ENCODE assay signal across 1 cellular context in genomic region chr1:110347182-110347893, GRCh38.
TF ChIP-seq lines count a peak whose summit lies in the region.

No MANE protein-coding gene starts in this region.

TF ChIP-seq in HEK293, 187 proteins besides CTCF, POLR2A, EP300 and RAD21 (continued from another document):
- TF ChIP-seq SCRT2 (tag by site-specific recombination; IDR thresholded peaks at IDR 0.05), result peak; percentile 98
- TF ChIP-seq, protein P1, sequence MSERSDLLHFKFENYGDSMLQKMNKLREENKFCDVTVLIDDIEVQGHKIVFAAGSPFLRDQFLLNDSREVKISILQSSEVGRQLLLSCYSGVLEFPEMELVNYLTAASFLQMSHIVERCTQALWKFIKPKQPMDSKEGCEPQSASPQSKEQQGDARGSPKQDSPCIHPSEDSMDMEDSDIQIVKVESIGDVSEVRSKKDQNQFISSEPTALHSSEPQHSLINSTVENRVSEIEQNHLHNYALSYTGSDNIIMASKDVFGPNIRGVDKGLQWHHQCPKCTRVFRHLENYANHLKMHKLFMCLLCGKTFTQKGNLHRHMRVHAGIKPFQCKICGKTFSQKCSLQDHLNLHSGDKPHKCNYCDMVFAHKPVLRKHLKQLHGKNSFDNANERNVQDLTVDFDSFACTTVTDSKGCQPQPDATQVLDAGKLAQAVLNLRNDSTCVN (tag by site-specific recombination; optimal IDR thresholded peaks at IDR 0.05), result no peak
- TF ChIP-seq, protein P2, sequence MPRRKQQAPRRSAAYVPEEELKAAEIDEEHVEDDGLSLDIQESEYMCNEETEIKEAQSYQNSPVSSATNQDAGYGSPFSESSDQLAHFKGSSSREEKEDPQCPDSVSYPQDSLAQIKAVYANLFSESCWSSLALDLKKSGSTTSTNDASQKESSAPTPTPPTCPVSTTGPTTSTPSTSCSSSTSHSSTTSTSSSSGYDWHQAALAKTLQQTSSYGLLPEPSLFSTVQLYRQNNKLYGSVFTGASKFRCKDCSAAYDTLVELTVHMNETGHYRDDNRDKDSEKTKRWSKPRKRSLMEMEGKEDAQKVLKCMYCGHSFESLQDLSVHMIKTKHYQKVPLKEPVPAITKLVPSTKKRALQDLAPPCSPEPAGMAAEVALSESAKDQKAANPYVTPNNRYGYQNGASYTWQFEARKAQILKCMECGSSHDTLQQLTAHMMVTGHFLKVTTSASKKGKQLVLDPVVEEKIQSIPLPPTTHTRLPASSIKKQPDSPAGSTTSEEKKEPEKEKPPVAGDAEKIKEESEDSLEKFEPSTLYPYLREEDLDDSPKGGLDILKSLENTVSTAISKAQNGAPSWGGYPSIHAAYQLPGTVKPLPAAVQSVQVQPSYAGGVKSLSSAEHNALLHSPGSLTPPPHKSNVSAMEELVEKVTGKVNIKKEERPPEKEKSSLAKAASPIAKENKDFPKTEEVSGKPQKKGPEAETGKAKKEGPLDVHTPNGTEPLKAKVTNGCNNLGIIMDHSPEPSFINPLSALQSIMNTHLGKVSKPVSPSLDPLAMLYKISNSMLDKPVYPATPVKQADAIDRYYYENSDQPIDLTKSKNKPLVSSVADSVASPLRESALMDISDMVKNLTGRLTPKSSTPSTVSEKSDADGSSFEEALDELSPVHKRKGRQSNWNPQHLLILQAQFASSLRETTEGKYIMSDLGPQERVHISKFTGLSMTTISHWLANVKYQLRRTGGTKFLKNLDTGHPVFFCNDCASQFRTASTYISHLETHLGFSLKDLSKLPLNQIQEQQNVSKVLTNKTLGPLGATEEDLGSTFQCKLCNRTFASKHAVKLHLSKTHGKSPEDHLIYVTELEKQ (tag by site-specific recombination; IDR thresholded peaks at IDR 0.05; ENCODE audit: borderline replicate concordance), result no peak
- no peak for TF ChIP-seq ZNF2 (tag by site-specific recombination; IDR thresholded peaks at IDR 0.05)
- TF ChIP-seq ZNF157 (tag by site-specific recombination; IDR thresholded peaks at IDR 0.05), result no peak
- no peak for TF ChIP-seq ZFP3 (tag by site-specific recombination; IDR thresholded peaks at IDR 0.05; ENCODE audit: low read depth)
- TF ChIP-seq, protein P3, sequence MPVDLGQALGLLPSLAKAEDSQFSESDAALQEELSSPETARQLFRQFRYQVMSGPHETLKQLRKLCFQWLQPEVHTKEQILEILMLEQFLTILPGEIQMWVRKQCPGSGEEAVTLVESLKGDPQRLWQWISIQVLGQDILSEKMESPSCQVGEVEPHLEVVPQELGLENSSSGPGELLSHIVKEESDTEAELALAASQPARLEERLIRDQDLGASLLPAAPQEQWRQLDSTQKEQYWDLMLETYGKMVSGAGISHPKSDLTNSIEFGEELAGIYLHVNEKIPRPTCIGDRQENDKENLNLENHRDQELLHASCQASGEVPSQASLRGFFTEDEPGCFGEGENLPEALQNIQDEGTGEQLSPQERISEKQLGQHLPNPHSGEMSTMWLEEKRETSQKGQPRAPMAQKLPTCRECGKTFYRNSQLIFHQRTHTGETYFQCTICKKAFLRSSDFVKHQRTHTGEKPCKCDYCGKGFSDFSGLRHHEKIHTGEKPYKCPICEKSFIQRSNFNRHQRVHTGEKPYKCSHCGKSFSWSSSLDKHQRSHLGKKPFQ (tag by site-specific recombination; IDR thresholded peaks at IDR 0.05), result no peak
- no peak for TF ChIP-seq ZBTB48 (tag by site-specific recombination; IDR thresholded peaks at IDR 0.05)
- TF ChIP-seq, protein P4, sequence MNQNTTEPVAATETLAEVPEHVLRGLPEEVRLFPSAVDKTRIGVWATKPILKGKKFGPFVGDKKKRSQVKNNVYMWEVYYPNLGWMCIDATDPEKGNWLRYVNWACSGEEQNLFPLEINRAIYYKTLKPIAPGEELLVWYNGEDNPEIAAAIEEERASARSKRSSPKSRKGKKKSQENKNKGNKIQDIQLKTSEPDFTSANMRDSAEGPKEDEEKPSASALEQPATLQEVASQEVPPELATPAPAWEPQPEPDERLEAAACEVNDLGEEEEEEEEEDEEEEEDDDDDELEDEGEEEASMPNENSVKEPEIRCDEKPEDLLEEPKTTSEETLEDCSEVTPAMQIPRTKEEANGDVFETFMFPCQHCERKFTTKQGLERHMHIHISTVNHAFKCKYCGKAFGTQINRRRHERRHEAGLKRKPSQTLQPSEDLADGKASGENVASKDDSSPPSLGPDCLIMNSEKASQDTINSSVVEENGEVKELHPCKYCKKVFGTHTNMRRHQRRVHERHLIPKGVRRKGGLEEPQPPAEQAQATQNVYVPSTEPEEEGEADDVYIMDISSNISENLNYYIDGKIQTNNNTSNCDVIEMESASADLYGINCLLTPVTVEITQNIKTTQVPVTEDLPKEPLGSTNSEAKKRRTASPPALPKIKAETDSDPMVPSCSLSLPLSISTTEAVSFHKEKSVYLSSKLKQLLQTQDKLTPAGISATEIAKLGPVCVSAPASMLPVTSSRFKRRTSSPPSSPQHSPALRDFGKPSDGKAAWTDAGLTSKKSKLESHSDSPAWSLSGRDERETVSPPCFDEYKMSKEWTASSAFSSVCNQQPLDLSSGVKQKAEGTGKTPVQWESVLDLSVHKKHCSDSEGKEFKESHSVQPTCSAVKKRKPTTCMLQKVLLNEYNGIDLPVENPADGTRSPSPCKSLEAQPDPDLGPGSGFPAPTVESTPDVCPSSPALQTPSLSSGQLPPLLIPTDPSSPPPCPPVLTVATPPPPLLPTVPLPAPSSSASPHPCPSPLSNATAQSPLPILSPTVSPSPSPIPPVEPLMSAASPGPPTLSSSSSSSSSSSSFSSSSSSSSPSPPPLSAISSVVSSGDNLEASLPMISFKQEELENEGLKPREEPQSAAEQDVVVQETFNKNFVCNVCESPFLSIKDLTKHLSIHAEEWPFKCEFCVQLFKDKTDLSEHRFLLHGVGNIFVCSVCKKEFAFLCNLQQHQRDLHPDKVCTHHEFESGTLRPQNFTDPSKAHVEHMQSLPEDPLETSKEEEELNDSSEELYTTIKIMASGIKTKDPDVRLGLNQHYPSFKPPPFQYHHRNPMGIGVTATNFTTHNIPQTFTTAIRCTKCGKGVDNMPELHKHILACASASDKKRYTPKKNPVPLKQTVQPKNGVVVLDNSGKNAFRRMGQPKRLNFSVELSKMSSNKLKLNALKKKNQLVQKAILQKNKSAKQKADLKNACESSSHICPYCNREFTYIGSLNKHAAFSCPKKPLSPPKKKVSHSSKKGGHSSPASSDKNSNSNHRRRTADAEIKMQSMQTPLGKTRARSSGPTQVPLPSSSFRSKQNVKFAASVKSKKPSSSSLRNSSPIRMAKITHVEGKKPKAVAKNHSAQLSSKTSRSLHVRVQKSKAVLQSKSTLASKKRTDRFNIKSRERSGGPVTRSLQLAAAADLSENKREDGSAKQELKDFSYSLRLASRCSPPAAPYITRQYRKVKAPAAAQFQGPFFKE (tag by site-specific recombination; IDR thresholded peaks at IDR 0.05; ENCODE audit: borderline replicate concordance), result no peak
